In the genomic region with DNA sequence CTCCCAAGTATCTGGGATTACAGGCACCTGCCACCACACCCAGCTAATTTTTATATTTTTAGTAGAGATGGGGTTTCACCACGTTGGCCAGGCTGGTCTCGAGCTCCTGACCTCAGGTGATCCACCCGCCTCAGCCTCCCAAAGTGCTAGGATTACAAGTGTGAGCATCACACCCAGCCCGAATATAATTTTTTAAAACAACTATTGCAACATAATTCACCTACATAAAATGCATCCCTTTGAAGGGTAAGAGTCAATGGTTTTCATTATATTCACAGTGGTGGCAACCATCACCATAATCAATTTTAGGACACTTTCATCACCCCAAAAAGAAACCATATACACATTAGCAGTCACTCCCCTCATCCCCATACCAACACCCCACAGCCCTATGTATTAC, we compare ENCODE assay signal across 8 cellular contexts. TPM values are rescaled to one million over a fixed set of nuclear protein-coding genes. Genes with fewer than 3 reads are reported as not detected.
A peak's percentile ranks its signal among the peaks of the same experiment; 100 is the strongest.
DNase-seq lines count a peak whose midpoint lies in the region; ATAC-seq and TF ChIP-seq lines count a peak whose summit lies in the region.
"Not testable (repeated sequence)": the region's sequence is repeated elsewhere in the genome, so short reads cannot be mapped to it uniquely, and the experiment has no call there.

No MANE protein-coding gene starts in this region.

- not testable (repeated sequence) for H3K4me2 ChIP-seq in IMR-90 (ENCODE audit: low read depth, low read length)

- H3K9me3 ChIP-seq in IMR-90 (ENCODE audit: control insufficient read depth, insufficient read depth, low read length); T-helper 17 cell (ENCODE audit: control insufficient read depth, low read length, poor library complexity, severe bottlenecking); psoas muscle; skeletal muscle tissue (ENCODE audit: control insufficient read depth in 3 of 3, low read length in 3 of 3): not testable (repeated sequence)

- not testable (repeated sequence) for H3K27ac ChIP-seq in IMR-90 (ENCODE audit: insufficient read depth, low read length)
- H3K27ac ChIP-seq in psoas muscle (peak overlapping the region; percentile 99), skeletal muscle tissue (ENCODE audit: low read depth, low read length) (peak overlapping the region; percentile 11)

- not testable (repeated sequence) for TF ChIP-seq CTCF in IMR-90 (conservative IDR thresholded peaks at IDR 0.05; ENCODE audit: low read depth, low read length); activated CD8-positive, alpha-beta T cell treated with anti-CD3 and anti-CD28 coated beads for 36 hours (IDR thresholded peaks at IDR 0.05); psoas muscle (IDR thresholded peaks at IDR 0.05)

- TF ChIP-seq RAD21 in IMR-90 (IDR thresholded peaks at IDR 0.05; ENCODE audit: low read length), result not testable (repeated sequence)

- H4K5ac ChIP-seq in IMR-90 (ENCODE audit: low read depth, low read length), result not testable (repeated sequence)

- not testable (repeated sequence) for DNase-seq in IMR-90; T-helper 17 cell; activated CD8-positive, alpha-beta T cell treated with anti-CD3 and anti-CD28 coated beads for 36 hours; activated T-cell treated with anti-CD3 and anti-CD28 coated beads, Interleukin-2, amount 50 U/mL, for 72 hours; central memory CD8-positive, alpha-beta T cell (ENCODE audit: low spot score in 2 of 2); naive thymus-derived CD8-positive, alpha-beta T cell; psoas muscle

- H3K4me3 Mint-ChIP-seq in T-helper 17 cell; activated CD8-positive, alpha-beta T cell treated with anti-CD3 and anti-CD28 coated beads for 36 hours; activated T-cell treated with anti-CD3 and anti-CD28 coated beads, Interleukin-2, amount 50 U/mL, for 72 hours; central memory CD8-positive, alpha-beta T cell; naive thymus-derived CD8-positive, alpha-beta T cell: not testable (repeated sequence)

- not testable (repeated sequence) for H4K91ac ChIP-seq in IMR-90 (ENCODE audit: insufficient read depth, low read depth, low read length)

- CTCF ChIA-PET in IMR-90 (lab: Yijun Ruan, JAX); activated CD8-positive, alpha-beta T cell treated with anti-CD3 and anti-CD28 coated beads for 36 hours (lab: Charles Lee): not testable (repeated sequence)

- not testable (repeated sequence) for H3K18ac ChIP-seq in IMR-90 (ENCODE audit: low read depth, low read length)

- not testable (repeated sequence) for H3K56ac ChIP-seq in IMR-90 (ENCODE audit: extremely low read depth, insufficient read depth, low read length)

- not testable (repeated sequence) for H2BK5ac ChIP-seq in IMR-90 (ENCODE audit: low read depth, low read length, poor library complexity, severe bottlenecking)

- intact Hi-C loops in IMR-90 (cut with micrococcal nuclease); activated CD8-positive, alpha-beta T cell treated with anti-CD3 and anti-CD28 coated beads for 36 hours (cut with micrococcal nuclease); psoas muscle (cut with DNase I): not testable (repeated sequence)

- H2BK20ac ChIP-seq in IMR-90 (ENCODE audit: low read depth, low read length), result not testable (repeated sequence)

- peaks cover 46% of the 10 kb centered on the region for H3K4me1 Mint-ChIP-seq in T-helper 17 cell
- H3K4me1 Mint-ChIP-seq in activated CD8-positive, alpha-beta T cell treated with anti-CD3 and anti-CD28 coated beads for 36 hours (ENCODE audit: low read depth), result peaks cover 54% of the 10 kb centered on the region
- peaks cover 59% of the 10 kb centered on the region for H3K4me1 Mint-ChIP-seq in activated T-cell treated with anti-CD3 and anti-CD28 coated beads, Interleukin-2, amount 50 U/mL, for 72 hours (ENCODE audit: low read depth)
- H3K4me1 Mint-ChIP-seq in central memory CD8-positive, alpha-beta T cell, result peaks cover 80% of the 10 kb centered on the region
- H3K4me1 Mint-ChIP-seq in naive thymus-derived CD8-positive, alpha-beta T cell, result peaks cover 44 to 78% (median 74%) of the 10 kb centered on the region in 4 donors

- H3K4me1 ChIP-seq in IMR-90 (ENCODE audit: control insufficient read depth, insufficient read depth, low read length), result not testable (repeated sequence)
- peaks cover 74% of the 10 kb centered on the region for H3K4me1 ChIP-seq in psoas muscle
- H3K4me1 ChIP-seq in skeletal muscle tissue (ENCODE audit: control insufficient read depth in 3 of 3, insufficient read depth in 3 of 3, low read length in 3 of 3), result peaks cover 22 to 33% (median 22%) of the 10 kb centered on the region in 3 donors

- H2BK120ac ChIP-seq in IMR-90 (ENCODE audit: low read depth, low read length), result not testable (repeated sequence)

- not testable (repeated sequence) for H3K36me3 ChIP-seq in IMR-90 (ENCODE audit: control insufficient read depth, insufficient read depth, low read length); psoas muscle (ENCODE audit: insufficient read depth in 1 of 2, low read depth in 1 of 2); skeletal muscle tissue (ENCODE audit: control insufficient read depth in 3 of 3, insufficient read depth in 3 of 3, low read length in 3 of 3)

- not testable (repeated sequence) for H3K4me3 ChIP-seq in IMR-90 (ENCODE audit: insufficient read depth, low read depth, low read length); psoas muscle; skeletal muscle tissue (ENCODE audit: low read length in 3 of 3)

- H3K9ac ChIP-seq in IMR-90 (ENCODE audit: low read depth, low read length); skeletal muscle tissue (ENCODE audit: low read depth in 1 of 3, low read length in 3 of 3): not testable (repeated sequence)

- not testable (repeated sequence) for BruUV-seq in IMR-90 (replicated peaks; lab: Mats Ljungman, UMichigan)

- H2AK5ac ChIP-seq in IMR-90 (ENCODE audit: low read depth, low read length), result not testable (repeated sequence)

- dilution Hi-C loops in IMR-90 (cut with HindIII; ENCODE audit: low sequenced_read_pairs, unreplicated experiment), result not testable (repeated sequence)

- not testable (repeated sequence) for H2BK15ac ChIP-seq in IMR-90 (ENCODE audit: low read depth, low read length)

- H3K79me1 ChIP-seq in IMR-90 (ENCODE audit: low read depth in 1 of 2, low read length in 2 of 2), result peaks cover 34 to 74% of the 10 kb centered on the region in 2 experiments

- POLR2A ChIA-PET in IMR-90 (lab: Charles Lee; ENCODE audit: unreplicated experiment), result not testable (repeated sequence)
- POLR2A ChIA-PET in activated CD8-positive, alpha-beta T cell treated with anti-CD3 and anti-CD28 coated beads for 36 hours (lab: Charles Lee), result interaction anchor here (1.2 to 1.5 kb wide), 2 partner anchors 9 to 11 kb away, joined by 3 to 5 read pairs; no protein-coding TSS in a partner anchor
- POLR2A ChIA-PET in naive thymus-derived CD8-positive, alpha-beta T cell (lab: Charles Lee), result interaction anchor here (0.7 kb wide), 1 partner anchor 1562 kb away, joined by 3 read pairs; no protein-coding TSS in a partner anchor

- H3K27ac Mint-ChIP-seq in T-helper 17 cell, result peak overlapping the region; percentile 79
- H3K27ac Mint-ChIP-seq in activated CD8-positive, alpha-beta T cell treated with anti-CD3 and anti-CD28 coated beads for 36 hours, result peak overlapping the region; percentile 52
- peak overlapping the region; percentile 82 for H3K27ac Mint-ChIP-seq in activated T-cell treated with anti-CD3 and anti-CD28 coated beads, Interleukin-2, amount 50 U/mL, for 72 hours
- H3K27ac Mint-ChIP-seq in central memory CD8-positive, alpha-beta T cell (ENCODE audit: low read depth), result peak overlapping the region; percentile 33
- H3K27ac Mint-ChIP-seq in naive thymus-derived CD8-positive, alpha-beta T cell, result peak overlapping the region in 6 of 10 donors; percentile 6 to 72 (median 60)

- not testable (repeated sequence) for H3K4ac ChIP-seq in IMR-90 (ENCODE audit: low read depth, low read length)

- not testable (repeated sequence) for H2AK9ac ChIP-seq in IMR-90 (replicated peaks; ENCODE audit: low read depth, low read length, poor library complexity)

- H3K27me3 ChIP-seq in IMR-90 (ENCODE audit: control insufficient read depth, insufficient read depth, low read length); psoas muscle (ENCODE audit: insufficient read depth in 3 of 3, low read length in 2 of 3); skeletal muscle tissue (ENCODE audit: control insufficient read depth in 3 of 3, insufficient read depth in 3 of 3, low read length in 3 of 3): not testable (repeated sequence)

- not testable (repeated sequence) for ATAC-seq in IMR-90 (ENCODE audit: low read depth); T-helper 17 cell; activated CD8-positive, alpha-beta T cell treated with anti-CD3 and anti-CD28 coated beads for 36 hours; activated T-cell treated with anti-CD3 and anti-CD28 coated beads, Interleukin-2, amount 50 U/mL, for 72 hours (replicated peaks in 1 of 2); central memory CD8-positive, alpha-beta T cell (replicated peaks; ENCODE audit: extremely low read depth, poor library complexity, severe bottlenecking); naive thymus-derived CD8-positive, alpha-beta T cell; psoas muscle

- H2AFZ ChIP-seq in IMR-90 (replicated peaks; ENCODE audit: low read length, poor library complexity), result not testable (repeated sequence)

- H3K9me3 Mint-ChIP-seq in activated CD8-positive, alpha-beta T cell treated with anti-CD3 and anti-CD28 coated beads for 36 hours; activated T-cell treated with anti-CD3 and anti-CD28 coated beads, Interleukin-2, amount 50 U/mL, for 72 hours; central memory CD8-positive, alpha-beta T cell; naive thymus-derived CD8-positive, alpha-beta T cell: not testable (repeated sequence)

- not testable (repeated sequence) for TF ChIP-seq POLR2A in IMR-90 (IDR thresholded peaks at IDR 0.05; ENCODE audit: low read depth, low read length)

- in situ Hi-C loops in IMR-90 (cut with MboI; ENCODE audit: low sequenced_read_pairs), result not testable (repeated sequence)

- H3K14ac ChIP-seq in IMR-90 (replicated peaks; ENCODE audit: low read depth, low read length), result not testable (repeated sequence)

- H3K9me1 ChIP-seq in IMR-90 (ENCODE audit: insufficient read depth, low read length), result peaks cover 11% of the 10 kb centered on the region

- not testable (repeated sequence) for H3K23ac ChIP-seq in IMR-90 (ENCODE audit: low read depth, low read length)

- not testable (repeated sequence) for H4K8ac ChIP-seq in IMR-90 (ENCODE audit: low read depth in 2 of 2, low read length in 2 of 2)

- not testable (repeated sequence) for H3K36me3 Mint-ChIP-seq in T-helper 17 cell (ENCODE audit: low read depth)
- H3K36me3 Mint-ChIP-seq in activated CD8-positive, alpha-beta T cell treated with anti-CD3 and anti-CD28 coated beads for 36 hours (ENCODE audit: low read depth), result peaks cover 28% of the 10 kb centered on the region
- peaks cover 6 to 24% of the 10 kb centered on the region in 2 donors for H3K36me3 Mint-ChIP-seq in activated T-cell treated with anti-CD3 and anti-CD28 coated beads, Interleukin-2, amount 50 U/mL, for 72 hours (ENCODE audit: insufficient read depth in 2 of 2)
- H3K36me3 Mint-ChIP-seq in central memory CD8-positive, alpha-beta T cell (ENCODE audit: insufficient read depth), result peaks cover 18% of the 10 kb centered on the region
- peaks cover 11 to 49% (median 16%) of the 10 kb centered on the region in 3 donors for H3K36me3 Mint-ChIP-seq in naive thymus-derived CD8-positive, alpha-beta T cell

- H4K20me1 ChIP-seq in IMR-90 (ENCODE audit: insufficient read depth, low read length), result peaks cover 63% of the 10 kb centered on the region

- not testable (repeated sequence) for H3K27me3 Mint-ChIP-seq in T-helper 17 cell; activated CD8-positive, alpha-beta T cell treated with anti-CD3 and anti-CD28 coated beads for 36 hours; activated T-cell treated with anti-CD3 and anti-CD28 coated beads, Interleukin-2, amount 50 U/mL, for 72 hours (ENCODE audit: low read depth); central memory CD8-positive, alpha-beta T cell; naive thymus-derived CD8-positive, alpha-beta T cell

- no CpG with 5 or more reads among the region's 4 CpGs for WGBS in IMR-90 (ENCODE audit: extremely low coverage in 2 of 2, insufficient read length in 1 of 2), 2 experiments
- 35 to 67% (median 42%) methylated on average over 4 of the region's 4 CpGs for WGBS in psoas muscle, 3 donors

RNA-seq across cellular contexts. Expression of a gene that starts 9.8 kb away (rescaled TPM):
- total RNA-seq in IMR-90 (2012; rRNA removed) (15.4 and 27.5 TPM in 2 replicates), T-helper 17 cell (10 to 100 TPM; 34.3 to 34.6 TPM), psoas muscle (10 to 100 TPM; 51.4 to 91.6 (median 66.6) TPM), skeletal muscle tissue (14.1 TPM)
- polyA plus RNA-seq in IMR-90 (2012; rRNA removed) (12.9 and 14.5 TPM in 2 replicates), psoas muscle (10 to 100 TPM; 29.9 to 66.8 (median 47.3) TPM)
- polyA plus RNA-seq in IMR-90 (2012; cell fraction: cytosol; rRNA removed), result 3.5 and 3.9 TPM in 2 replicates
- 1.6 and 7.7 TPM in 2 replicates for polyA plus RNA-seq in IMR-90 (2012; cell fraction: nucleus; rRNA removed; ENCODE audit: low replicate concordance)
- total RNA-seq in activated CD8-positive, alpha-beta T cell treated with anti-CD3 and anti-CD28 coated beads for 36 hours, result 10 to 100 TPM; 43.1 to 44.8 TPM
- 10 to 100 TPM; 38.0 to 41.4 TPM for total RNA-seq in activated T-cell treated with anti-CD3 and anti-CD28 coated beads, Interleukin-2, amount 50 U/mL, for 72 hours
- total RNA-seq in naive thymus-derived CD8-positive, alpha-beta T cell, result 10 to 100 TPM; 51.9 to 59.0 TPM
- polyA plus RNA-seq in naive thymus-derived CD8-positive, alpha-beta T cell, result 10 to 100 TPM; 47.2 to 55.9 (median 51.6) TPM

RNA-seq across cellular contexts. Expression of a gene that starts 20.6 kb away (rescaled TPM):
- total RNA-seq in IMR-90 (2012; rRNA removed) (49.7 and 59.7 TPM in 2 replicates), T-helper 17 cell (10 to 100 TPM in 1 of 2 donors, 1 to 10 TPM in 1; 9.8 to 13.0 TPM), psoas muscle (10 to 100 TPM in 2 of 4 donors, 1 to 10 TPM in 2; 8.8 to 12.5 (median 9.7) TPM), skeletal muscle tissue (18.8 TPM)
- polyA plus RNA-seq in IMR-90 (2012; rRNA removed) (43.9 and 44.6 TPM in 2 replicates), psoas muscle (10 to 100 TPM; 15.4 to 34.5 (median 19.9) TPM)
- polyA plus RNA-seq in IMR-90 (2012; cell fraction: cytosol; rRNA removed), result 33.0 and 37.2 TPM in 2 replicates
- polyA plus RNA-seq in IMR-90 (2012; cell fraction: nucleus; rRNA removed; ENCODE audit: low replicate concordance), result 23.4 and 31.8 TPM in 2 replicates
- total RNA-seq in activated CD8-positive, alpha-beta T cell treated with anti-CD3 and anti-CD28 coated beads for 36 hours, result 10 to 100 TPM; 30.0 to 30.4 TPM
- 10 to 100 TPM; 28.1 to 32.7 TPM for total RNA-seq in activated T-cell treated with anti-CD3 and anti-CD28 coated beads, Interleukin-2, amount 50 U/mL, for 72 hours
- total RNA-seq in naive thymus-derived CD8-positive, alpha-beta T cell, result 10 to 100 TPM; 13.1 TPM
- polyA plus RNA-seq in naive thymus-derived CD8-positive, alpha-beta T cell, result 10 to 100 TPM; 29.4 to 44.2 (median 32.7) TPM

RNA-seq across cellular contexts. Expression of a gene that starts 36.4 kb away (rescaled TPM):
- total RNA-seq in IMR-90 (2012; rRNA removed), result 13.3 and 14.5 TPM in 2 replicates
- polyA plus RNA-seq in IMR-90 (2012; rRNA removed), result 2.5 and 3.6 TPM in 2 replicates
- polyA plus RNA-seq in IMR-90 (2012; cell fraction: cytosol; rRNA removed), result 0.79 and 1.1 TPM in 2 replicates
- 1.5 and 12.2 TPM in 2 replicates for polyA plus RNA-seq in IMR-90 (2012; cell fraction: nucleus; rRNA removed; ENCODE audit: low replicate concordance)
- 10 to 100 TPM in 1 of 2 donors, 1 to 10 TPM in 1; 7.2 to 10.5 TPM for total RNA-seq in T-helper 17 cell
- 10 to 100 TPM in 1 of 2 experiments, 1 to 10 TPM in 1; 9.6 to 10.8 TPM for total RNA-seq in activated CD8-positive, alpha-beta T cell treated with anti-CD3 and anti-CD28 coated beads for 36 hours
- total RNA-seq in activated T-cell treated with anti-CD3 and anti-CD28 coated beads, Interleukin-2, amount 50 U/mL, for 72 hours, result 10 to 100 TPM; 14.5 to 16.9 TPM
- 10 to 100 TPM; 15.3 to 15.7 TPM for total RNA-seq in naive thymus-derived CD8-positive, alpha-beta T cell
- polyA plus RNA-seq in naive thymus-derived CD8-positive, alpha-beta T cell, result 1 to 10 TPM; 1.1 to 3.9 (median 3.7) TPM
- total RNA-seq in psoas muscle, result 1 to 10 TPM; 1.8 to 5.2 (median 3.4) TPM
- polyA plus RNA-seq in psoas muscle, result 1 to 10 TPM in 1 of 3 donors, under 1 TPM in 2; 0.39 to 1.5 (median 0.80) TPM
- total RNA-seq in skeletal muscle tissue, result 14.6 TPM
